ENCODE assay signal across 12 cellular contexts in the genomic region with DNA sequence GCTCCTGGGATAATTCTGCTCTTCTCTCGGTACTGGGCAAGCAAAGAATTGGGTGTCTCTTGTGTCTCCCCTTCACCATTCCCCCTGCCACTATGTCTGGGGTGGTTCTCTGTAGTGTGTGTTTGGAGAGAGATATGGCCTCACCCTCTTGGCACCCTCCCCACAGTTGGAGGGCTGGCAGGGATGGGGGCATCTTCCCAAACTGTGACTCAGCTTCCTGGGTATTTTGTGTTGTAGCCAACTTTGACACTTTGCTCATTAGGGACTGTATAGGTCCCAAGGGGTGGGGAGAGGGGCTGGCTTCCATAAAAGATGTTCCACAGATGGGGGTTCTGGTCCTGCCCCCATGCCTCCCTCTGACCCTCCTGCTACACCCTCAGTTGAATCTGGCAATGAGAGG. TPM values are rescaled to one million over a fixed set of nuclear protein-coding genes. Genes with fewer than 3 reads are reported as not detected.
DNase-seq lines count a peak whose midpoint lies in the region; ATAC-seq, FAIRE-seq and TF ChIP-seq lines count a peak whose summit lies in the region.
"Had no signal": no experiment of that assay in that cellular context is flagged by ENCODE, and none has a peak within 500 bp of the region (broad histone marks: within the 10 kb centered on the region; RNA-seq: fewer than 3 reads in every experiment).

No MANE protein-coding gene starts in this region.

- H3K36me3 ChIP-seq in HEK293 (ENCODE audit: control insufficient read depth in 2 of 2, insufficient read depth in 1 of 2, low read length in 2 of 2) (peaks cover 0 to 6% of the 10 kb centered on the region in 2 experiments; a peak in 1 of 3 replicates), GM12878 (ENCODE audit: control insufficient read depth in 2 of 2, insufficient read depth in 2 of 2, low read length in 1 of 2) (no peaks in the 10 kb centered on the region), lower lobe of right lung (no peaks in the 10 kb centered on the region), testis (ENCODE audit: low read depth, missing control alignments) (no peaks in the 10 kb centered on the region)

- in situ Hi-C loops in GM12878 (cut with MboI): no loop called here

- H3K9ac ChIP-seq in GM12878 (ENCODE audit: control insufficient read depth, insufficient read depth, low read length): no peak overlapping the region

- no peak overlapping the region for H3K27ac Mint-ChIP-seq in activated T-helper 1 cell treated with anti-CD3 and anti-CD28 coated beads, Interleukin-12 subunit alpha, Interleukin-12 subunit beta, Interleukin-2, Interleukin-4 antibody, amounts not matched to agents 30 ng/mL and 10 ng/mL and 1 ng/mL, durations not matched to agents 14 hours and 24 hours and 36 hours
- H3K27ac Mint-ChIP-seq: activated naive CD8-positive, alpha-beta T cell treated with anti-CD3 and anti-CD28 coated beads, Interleukin-2, amount 10 ng/mL, durations not matched to agents 7 days and 5 days had no signal

- H3K9me3 ChIP-seq in HEK293 (ENCODE audit: control insufficient read depth, insufficient read depth, low read depth, low read length): no peaks in the 10 kb centered on the region
- no peaks in the 10 kb centered on the region for H3K9me3 ChIP-seq in GM12878 (replicated peaks; ENCODE audit: control insufficient read depth, insufficient read depth, low read length)
- H3K9me3 ChIP-seq in lower lobe of right lung: no peaks in the 10 kb centered on the region
- no peaks in the 10 kb centered on the region for H3K9me3 ChIP-seq in testis

- intact Hi-C loops in GM12878 (cut with micrococcal nuclease; ENCODE audit: unreplicated experiment): no loop called here
- intact Hi-C loops in lower lobe of right lung (cut with DNase I): no loop called here
- intact Hi-C loops in testis (cut with DNase I; ENCODE audit: low total_unique reads): no loop called here
- intact Hi-C loops in activated T-helper 1 cell treated with anti-CD3 and anti-CD28 coated beads, Interleukin-12 subunit alpha, Interleukin-12 subunit beta, Interleukin-2, Interleukin-4 antibody, amounts not matched to agents 30 ng/mL and 10 ng/mL and 1 ng/mL, durations not matched to agents 14 hours and 24 hours and 36 hours (cut with micrococcal nuclease): no loop called here

- no peaks in the 10 kb centered on the region for H4K20me1 ChIP-seq in GM12878 (ENCODE audit: control insufficient read depth, insufficient read depth)

- POLR2A ChIA-PET in HEK293 (lab: Yijun Ruan, JAX): interaction anchor here (0.9 kb wide), 1 partner anchor 12 kb away, joined by 3 read pairs; no protein-coding TSS in a partner anchor
- POLR2A ChIA-PET in GM12878 (lab: Charles Lee): no interaction called here

- H3K4me1 Mint-ChIP-seq in activated T-helper 1 cell treated with anti-CD3 and anti-CD28 coated beads, Interleukin-12 subunit alpha, Interleukin-12 subunit beta, Interleukin-2, Interleukin-4 antibody, amounts not matched to agents 30 ng/mL and 10 ng/mL and 1 ng/mL, durations not matched to agents 14 hours and 24 hours and 36 hours (ENCODE audit: low read depth): no peaks in the 10 kb centered on the region

- SMC1A ChIA-PET in GM12878 (lab: Charles Lee; ENCODE audit: uncharacterized antibody, unreplicated experiment): no interaction called here

- no peaks in the 10 kb centered on the region for H3K9me3 Mint-ChIP-seq in activated T-helper 1 cell treated with anti-CD3 and anti-CD28 coated beads, Interleukin-12 subunit alpha, Interleukin-12 subunit beta, Interleukin-2, Interleukin-4 antibody, amounts not matched to agents 30 ng/mL and 10 ng/mL and 1 ng/mL, durations not matched to agents 14 hours and 24 hours and 36 hours
- H3K9me3 Mint-ChIP-seq: activated naive CD8-positive, alpha-beta T cell treated with anti-CD3 and anti-CD28 coated beads, Interleukin-2, amount 10 ng/mL, durations not matched to agents 7 days and 5 days had no signal

- FAIRE-seq in GM12878 (lab: Jason Lieb, UNC): no peak
- FAIRE-seq: GM19239 had no signal

- peak; percentile 44 for TF ChIP-seq POLR2A in GM12878 (IDR thresholded peaks at IDR 0.05; ENCODE audit: low read depth, low read length)
- TF ChIP-seq POLR2A in testis (IDR thresholded peaks at IDR 0.05): no peak

- ATAC-seq in GM12878 (no peak), lower lobe of right lung (peak in 1 of 2 donors; percentile 17), GM19023 (IDR thresholded peaks at IDR 0.05; ENCODE audit: unreplicated experiment) (no peak), left lobe of liver (no peak)

- H3K4me2 ChIP-seq in GM12878 (ENCODE audit: control insufficient read depth, insufficient read depth): no peak overlapping the region

- no peak overlapping the region for H2AFZ ChIP-seq in GM12878 (ENCODE audit: control insufficient read depth, low read depth, low read length)

- no peak for DNase-seq in GM12878 (ENCODE audit: low read depth, low spot score)
- DNase-seq in lower lobe of right lung: no peak
- no peak for DNase-seq in testis
- no peak for DNase-seq in left lobe of liver (ENCODE audit: low spot score)
- no peak for DNase-seq in activated T-helper 1 cell treated with anti-CD3 and anti-CD28 coated beads, Interleukin-12 subunit alpha, Interleukin-12 subunit beta, Interleukin-2, Interleukin-4 antibody, amounts not matched to agents 30 ng/mL and 10 ng/mL and 1 ng/mL, durations not matched to agents 14 hours and 24 hours and 36 hours (ENCODE audit: low spot score)
- DNase-seq in NCI-H2107 (lab: John Stamatoyannopoulos, UW): no peak
- DNase-seq: activated CD4-positive, alpha-beta T cell treated with anti-CD3 and anti-CD28 coated beads, Interleukin-2, amount 50 U/mL, for 48 hours; activated naive CD8-positive, alpha-beta T cell treated with anti-CD3 and anti-CD28 coated beads, Interleukin-2, amount 10 ng/mL, durations not matched to agents 7 days and 5 days; CD8-positive, alpha-beta memory T cell had no signal

- H3K27ac ChIP-seq in HEK293 (ENCODE audit: extremely low read depth, low read depth, low read length) (no peak overlapping the region), GM12878 (ENCODE audit: control insufficient read depth, insufficient read depth) (no peak overlapping the region), lower lobe of right lung (peak overlapping the region; percentile 85), testis (peak overlapping the region; percentile 5 to 74)

- H3K4me3 ChIP-seq in HEK293 (ENCODE audit: low read depth, low read length): no peak overlapping the region
- no peak overlapping the region for H3K4me3 ChIP-seq in GM12878
- peak overlapping the region; percentile 61 for H3K4me3 ChIP-seq in lower lobe of right lung
- no peak overlapping the region for H3K4me3 ChIP-seq in testis

- peaks cover 22% of the 10 kb centered on the region for H3K27me3 Mint-ChIP-seq in activated T-helper 1 cell treated with anti-CD3 and anti-CD28 coated beads, Interleukin-12 subunit alpha, Interleukin-12 subunit beta, Interleukin-2, Interleukin-4 antibody, amounts not matched to agents 30 ng/mL and 10 ng/mL and 1 ng/mL, durations not matched to agents 14 hours and 24 hours and 36 hours (ENCODE audit: insufficient read depth)

- BruUV-seq in GM12878 (replicated peaks; lab: Mats Ljungman, UMichigan): no TSS peak

- H3K36me3 Mint-ChIP-seq in activated T-helper 1 cell treated with anti-CD3 and anti-CD28 coated beads, Interleukin-12 subunit alpha, Interleukin-12 subunit beta, Interleukin-2, Interleukin-4 antibody, amounts not matched to agents 30 ng/mL and 10 ng/mL and 1 ng/mL, durations not matched to agents 14 hours and 24 hours and 36 hours (ENCODE audit: low read depth): peaks cover 8% of the 10 kb centered on the region

- no peak for TF ChIP-seq RAD21 in GM12878 (IDR thresholded peaks at IDR 0.05; ENCODE audit: insufficient read depth, low read depth, low read length)

- H3K4me1 ChIP-seq in HEK293 (ENCODE audit: control insufficient read depth, insufficient read depth, low read length) (peaks cover 9% of the 10 kb centered on the region; the same call in 1 of the 2 replicates), GM12878 (ENCODE audit: control insufficient read depth, insufficient read depth, low read length) (no peaks in the 10 kb centered on the region), lower lobe of right lung (peaks cover 53% of the 10 kb centered on the region), testis (peaks cover 38% of the 10 kb centered on the region)

- TF ChIP-seq EP300 in GM12878 (IDR thresholded peaks at IDR 0.05; ENCODE audit: borderline replicate concordance in 1 of 2, control insufficient read depth in 1 of 2, low read depth in 2 of 2, low read length in 2 of 2): no peak

- H3K27me3 ChIP-seq in GM12878 (replicated peaks in 1 of 2; ENCODE audit: control insufficient read depth in 2 of 2, insufficient read depth in 2 of 2, low read length in 1 of 2): peaks cover 0 to 4% of the 10 kb centered on the region in 2 experiments; a peak in 2 of 4 replicates
- H3K27me3 ChIP-seq in lower lobe of right lung (ENCODE audit: low read depth): no peaks in the 10 kb centered on the region
- H3K27me3 ChIP-seq in testis: no peaks in the 10 kb centered on the region

- RAD21 ChIA-PET in GM12878 (lab: Charles Lee; ENCODE audit: unreplicated experiment): no interaction called here

- CTCF ChIA-PET in HEK293 (lab: Yijun Ruan, JAX) (interaction anchor here (1.2 to 5.9 kb wide), 3 partner anchors 10 to 135 kb away, joined by 3 to 45 read pairs (median 4); a partner anchor contains a TSS), GM12878 (lab: Yijun Ruan, JAX) (interaction anchor here (2.4 kb wide), 1 partner anchor 11 kb away, joined by 6 read pairs; no protein-coding TSS in a partner anchor)

- TF ChIP-seq CTCF in HEK293 (tag by site-specific recombination; IDR thresholded peaks at IDR 0.05) (no peak), GM12878 (IDR thresholded peaks at IDR 0.05 in 2 of 3, conservative IDR thresholded peaks at IDR 0.05 in 1 of 3; ENCODE audit: control insufficient read depth in 2 of 3, extremely low read depth in 1 of 3, insufficient read depth in 1 of 3, low read depth in 3 of 3, low read length in 3 of 3) (no peak), lower lobe of right lung (IDR thresholded peaks at IDR 0.05) (no peak), testis (IDR thresholded peaks at IDR 0.05) (no peak)

- no peaks in the 10 kb centered on the region for H3K79me2 ChIP-seq in GM12878 (ENCODE audit: control insufficient read depth, insufficient read depth, low read length)

- no peak overlapping the region for H3K4me3 Mint-ChIP-seq in activated T-helper 1 cell treated with anti-CD3 and anti-CD28 coated beads, Interleukin-12 subunit alpha, Interleukin-12 subunit beta, Interleukin-2, Interleukin-4 antibody, amounts not matched to agents 30 ng/mL and 10 ng/mL and 1 ng/mL, durations not matched to agents 14 hours and 24 hours and 36 hours
- H3K4me3 Mint-ChIP-seq: activated naive CD8-positive, alpha-beta T cell treated with anti-CD3 and anti-CD28 coated beads, Interleukin-2, amount 10 ng/mL, durations not matched to agents 7 days and 5 days had no signal

- WGBS in GM12878 (ENCODE audit: insufficient coverage, insufficient replicate concordance, low lambda C conversion rate, missing lambda C conversion rate): 36% methylated on average over 1 of the region's 1 CpG
- WGBS in testis, 2 donors: 86 to 95% methylated on average over 1 of the region's 1 CpG

RNA-seq across cellular contexts. Expression of a gene that starts 1.7 kb away (rescaled TPM):
- 38.2 and 45.9 TPM in 2 replicates for total RNA-seq in GM12878 (2013; cell fraction: nucleolus; rRNA removed)
- total RNA-seq in GM12878 (2014; rRNA removed): 0.28 and 1.8 TPM in 2 replicates
- 0.49 and 0.69 TPM in 2 replicates for total RNA-seq in GM12878 (2014; rRNA removed; fragmentation: Illumina TruSeq; extraction: Trizol)
- total RNA-seq in GM12878 (2021): 1.6 and 2.5 TPM in 2 replicates
- 0.10 TPM for polyA plus RNA-seq in GM12878 (2011; ENCODE audit: low read depth)
- 0.49 and 0.87 TPM in 2 replicates for polyA plus RNA-seq in GM12878 (2011; rRNA removed)
- polyA plus RNA-seq in GM12878 (2011; cell fraction: cytosol; rRNA removed): 0.32 and 0.82 TPM in 2 replicates
- 4.8 and 6.0 TPM in 2 replicates for polyA plus RNA-seq in GM12878 (2011; cell fraction: nucleus; rRNA removed)
- 3.0 and 4.0 TPM in 2 replicates for polyA plus RNA-seq in GM12878 (2012)
- 0.02 and 1.4 TPM in 2 replicates for polyA plus RNA-seq in GM12878 (2014; fragmentation: Illumina TruSeq; extraction: Trizol)
- polyA plus RNA-seq in GM12878 (2014; fragmentation: Nextera tagmentation; extraction: Ambion mirVana): not detected
- polyA plus RNA-seq in GM12878 (2014; rRNA removed): 1.7 and 3.6 TPM in 2 replicates
- under 1 TPM; 0.03 to 0.07 TPM for polyA plus RNA-seq in GM12878 (2016; fragmentation: Nextera tagmentation; extraction: Ambion mirVana)
- 2.0 and 2.4 TPM in 2 replicates for polyA minus RNA-seq in GM12878 (2011; rRNA and poly(A)+ RNA removed)
- polyA minus RNA-seq in GM12878 (2011; cell fraction: cytosol; rRNA and poly(A)+ RNA removed): 0.42 TPM in 1 of 2 replicates, not detected in the other
- 3.6 and 6.0 TPM in 2 replicates for polyA minus RNA-seq in GM12878 (2011; cell fraction: nucleus; rRNA and poly(A)+ RNA removed)
- 120 TPM for total RNA-seq in lower lobe of right lung
- total RNA-seq in testis: 10 to 100 TPM; 42.4 to 44.0 TPM
- 78.2 TPM for polyA plus RNA-seq in testis (ENCODE audit: insufficient read depth, low read depth, low replicate concordance)
- total RNA-seq in left lobe of liver: 13.7 TPM
- 2.0 and 4.4 TPM in 2 replicates for total RNA-seq in activated T-helper 1 cell treated with anti-CD3 and anti-CD28 coated beads, Interleukin-12 subunit alpha, Interleukin-12 subunit beta, Interleukin-2, Interleukin-4 antibody, amounts not matched to agents 30 ng/mL and 10 ng/mL and 1 ng/mL, durations not matched to agents 14 hours and 24 hours and 36 hours
- polyA plus RNA-seq: CD8-positive, alpha-beta memory T cell had no signal

RNA-seq across cellular contexts. Expression of a gene that starts 20.6 kb away (rescaled TPM):
- total RNA-seq in GM12878 (2013; cell fraction: nucleolus; rRNA removed): 85.1 and 87.6 TPM in 2 replicates
- total RNA-seq in GM12878 (2014; rRNA removed) (10.8 and 14.1 TPM in 2 replicates), GM12878 (2014; rRNA removed; fragmentation: Illumina TruSeq; extraction: Trizol) (21.7 and 24.4 TPM in 2 replicates), GM12878 (2021) (80.1 and 83.9 TPM in 2 replicates), lower lobe of right lung (83.7 TPM), testis (100 to 1,000 TPM; 120 to 138 TPM), left lobe of liver (31.7 TPM)
- polyA plus RNA-seq in GM12878 (2011; ENCODE audit: low read depth): 175 TPM
- polyA plus RNA-seq in GM12878 (2011; rRNA removed) (19.4 and 57.2 TPM in 2 replicates), GM12878 (2014; fragmentation: Illumina TruSeq; extraction: Trizol) (40.0 and 76.3 TPM in 2 replicates), GM12878 (2014; fragmentation: Nextera tagmentation; extraction: Ambion mirVana) (10 to 100 TPM; 13.6 to 16.0 TPM), GM12878 (2014; rRNA removed) (75.1 and 83.0 TPM in 2 replicates), GM12878 (2016; fragmentation: Nextera tagmentation; extraction: Ambion mirVana) (10 to 100 TPM; 42.5 to 45.5 TPM), testis (ENCODE audit: insufficient read depth, low read depth, low replicate concordance) (76.3 TPM)
- polyA plus RNA-seq in GM12878 (2011; cell fraction: cytosol; rRNA removed): 64.5 and 77.0 TPM in 2 replicates
- polyA plus RNA-seq in GM12878 (2011; cell fraction: nucleus; rRNA removed): 115 and 140 TPM in 2 replicates
- polyA plus RNA-seq in GM12878 (2012): 85.3 and 128 TPM in 2 replicates
- 30.4 and 51.5 TPM in 2 replicates for polyA minus RNA-seq in GM12878 (2011; rRNA and poly(A)+ RNA removed)
- polyA minus RNA-seq in GM12878 (2011; cell fraction: cytosol; rRNA and poly(A)+ RNA removed): 16.9 and 21.8 TPM in 2 replicates
- polyA minus RNA-seq in GM12878 (2011; cell fraction: nucleus; rRNA and poly(A)+ RNA removed): 28.9 and 52.9 TPM in 2 replicates
- 80.1 and 97.6 TPM in 2 replicates for total RNA-seq in activated T-helper 1 cell treated with anti-CD3 and anti-CD28 coated beads, Interleukin-12 subunit alpha, Interleukin-12 subunit beta, Interleukin-2, Interleukin-4 antibody, amounts not matched to agents 30 ng/mL and 10 ng/mL and 1 ng/mL, durations not matched to agents 14 hours and 24 hours and 36 hours

RNA-seq across cellular contexts. Expression of a gene that starts 22.6 kb away (rescaled TPM):
- total RNA-seq in GM12878 (2013; cell fraction: nucleolus; rRNA removed): 1.6 and 2.6 TPM in 2 replicates
- total RNA-seq in GM12878 (2014; rRNA removed) (4.2 and 5.1 TPM in 2 replicates), GM12878 (2014; rRNA removed; fragmentation: Illumina TruSeq; extraction: Trizol) (6.0 and 6.3 TPM in 2 replicates), GM12878 (2021) (6.0 and 6.5 TPM in 2 replicates), lower lobe of right lung (5.8 TPM), testis (1 to 10 TPM; 7.2 to 9.5 TPM), left lobe of liver (2.2 TPM)
- 2.3 TPM for polyA plus RNA-seq in GM12878 (2011; ENCODE audit: low read depth)
- polyA plus RNA-seq in GM12878 (2011; rRNA removed) (2.8 and 4.2 TPM in 2 replicates), GM12878 (2014; fragmentation: Illumina TruSeq; extraction: Trizol) (3.7 and 6.1 TPM in 2 replicates), GM12878 (2014; fragmentation: Nextera tagmentation; extraction: Ambion mirVana) (1 to 10 TPM; 2.7 to 7.4 TPM), GM12878 (2014; rRNA removed) (6.3 and 6.5 TPM in 2 replicates), GM12878 (2016; fragmentation: Nextera tagmentation; extraction: Ambion mirVana) (1 to 10 TPM; 7.1 to 9.3 TPM), testis (ENCODE audit: insufficient read depth, low read depth, low replicate concordance) (11.6 TPM)
- polyA plus RNA-seq in GM12878 (2011; cell fraction: cytosol; rRNA removed): 4.2 and 4.7 TPM in 2 replicates
- polyA plus RNA-seq in GM12878 (2011; cell fraction: nucleus; rRNA removed): 3.3 and 4.5 TPM in 2 replicates
- polyA plus RNA-seq in GM12878 (2012): 3.7 and 4.7 TPM in 2 replicates
- polyA minus RNA-seq in GM12878 (2011; rRNA and poly(A)+ RNA removed): 3.4 and 4.9 TPM in 2 replicates
- polyA minus RNA-seq in GM12878 (2011; cell fraction: cytosol; rRNA and poly(A)+ RNA removed): 2.0 and 2.3 TPM in 2 replicates
- 2.7 and 3.2 TPM in 2 replicates for polyA minus RNA-seq in GM12878 (2011; cell fraction: nucleus; rRNA and poly(A)+ RNA removed)
- total RNA-seq in activated T-helper 1 cell treated with anti-CD3 and anti-CD28 coated beads, Interleukin-12 subunit alpha, Interleukin-12 subunit beta, Interleukin-2, Interleukin-4 antibody, amounts not matched to agents 30 ng/mL and 10 ng/mL and 1 ng/mL, durations not matched to agents 14 hours and 24 hours and 36 hours: 4.8 and 6.0 TPM in 2 replicates

RNA-seq across cellular contexts. Expression of a gene that starts 44.3 kb away (rescaled TPM):
- 0.17 TPM in 1 of 2 replicates, not detected in the other for total RNA-seq in GM12878 (2013; cell fraction: nucleolus; rRNA removed)
- total RNA-seq in GM12878 (2014; rRNA removed) (0.11 TPM in 1 of 2 replicates, not detected in the other), GM12878 (2014; rRNA removed; fragmentation: Illumina TruSeq; extraction: Trizol) (not detected in 2 replicates), GM12878 (2021) (0.15 TPM in 1 of 2 replicates, not detected in the other), lower lobe of right lung (1.2 TPM), testis (1 to 10 TPM; 4.2 to 6.2 TPM), left lobe of liver (0.38 TPM)
- not detected for polyA plus RNA-seq in GM12878 (2011; ENCODE audit: low read depth)
- polyA plus RNA-seq in GM12878 (2011; rRNA removed) (0.04 and 0.08 TPM in 2 replicates), GM12878 (2014; fragmentation: Illumina TruSeq; extraction: Trizol) (0.04 TPM in 1 of 2 replicates, not detected in the other), GM12878 (2014; fragmentation: Nextera tagmentation; extraction: Ambion mirVana) (not detected), GM12878 (2014; rRNA removed) (0.13 TPM in 1 of 2 replicates, not detected in the other), GM12878 (2016; fragmentation: Nextera tagmentation; extraction: Ambion mirVana) (not detected), testis (ENCODE audit: insufficient read depth, low read depth, low replicate concordance) (6.1 TPM)
- 0.17 and 0.18 TPM in 2 replicates for polyA plus RNA-seq in GM12878 (2011; cell fraction: cytosol; rRNA removed)
- polyA plus RNA-seq in GM12878 (2011; cell fraction: nucleus; rRNA removed): 1.1 TPM in 2 replicates
- polyA plus RNA-seq in GM12878 (2012): 0.18 and 0.26 TPM in 2 replicates
- 0.21 TPM in 1 of 2 replicates, not detected in the other for polyA minus RNA-seq in GM12878 (2011; rRNA and poly(A)+ RNA removed)
- polyA minus RNA-seq in GM12878 (2011; cell fraction: cytosol; rRNA and poly(A)+ RNA removed): not detected in 2 replicates
- 0.24 TPM in 1 of 2 replicates, not detected in the other for polyA minus RNA-seq in GM12878 (2011; cell fraction: nucleus; rRNA and poly(A)+ RNA removed)
- total RNA-seq in activated T-helper 1 cell treated with anti-CD3 and anti-CD28 coated beads, Interleukin-12 subunit alpha, Interleukin-12 subunit beta, Interleukin-2, Interleukin-4 antibody, amounts not matched to agents 30 ng/mL and 10 ng/mL and 1 ng/mL, durations not matched to agents 14 hours and 24 hours and 36 hours: 0.24 and 0.57 TPM in 2 replicates

RNA-seq across cellular contexts. Expression of a gene that starts 46.5 kb away (rescaled TPM):
- total RNA-seq in GM12878 (2013; cell fraction: nucleolus; rRNA removed): 17.3 and 64.4 TPM in 2 replicates
- total RNA-seq in GM12878 (2014; rRNA removed) (21.7 and 25.5 TPM in 2 replicates), GM12878 (2014; rRNA removed; fragmentation: Illumina TruSeq; extraction: Trizol) (2.7 and 2.9 TPM in 2 replicates), GM12878 (2021) (7.3 and 7.9 TPM in 2 replicates), lower lobe of right lung (13.7 TPM), testis (10 to 100 TPM; 33.9 to 92.8 TPM), left lobe of liver (15.6 TPM)
- polyA plus RNA-seq in GM12878 (2011; ENCODE audit: low read depth): 2.9 TPM
- polyA plus RNA-seq in GM12878 (2011; rRNA removed) (4.2 and 6.9 TPM in 2 replicates), GM12878 (2014; fragmentation: Illumina TruSeq; extraction: Trizol) (6.3 and 6.7 TPM in 2 replicates), GM12878 (2014; fragmentation: Nextera tagmentation; extraction: Ambion mirVana) (1 to 10 TPM; 1.3 to 2.5 TPM), GM12878 (2014; rRNA removed) (6.8 and 7.6 TPM in 2 replicates), GM12878 (2016; fragmentation: Nextera tagmentation; extraction: Ambion mirVana) (1 to 10 TPM; 3.4 to 4.8 TPM), testis (ENCODE audit: insufficient read depth, low read depth, low replicate concordance) (18.9 TPM)
- 8.1 and 8.6 TPM in 2 replicates for polyA plus RNA-seq in GM12878 (2011; cell fraction: cytosol; rRNA removed)
- polyA plus RNA-seq in GM12878 (2011; cell fraction: nucleus; rRNA removed): 17.3 and 20.2 TPM in 2 replicates
- 3.6 and 3.8 TPM in 2 replicates for polyA plus RNA-seq in GM12878 (2012)
- 3.7 and 5.4 TPM in 2 replicates for polyA minus RNA-seq in GM12878 (2011; rRNA and poly(A)+ RNA removed)
- 2.8 and 7.1 TPM in 2 replicates for polyA minus RNA-seq in GM12878 (2011; cell fraction: cytosol; rRNA and poly(A)+ RNA removed)
- polyA minus RNA-seq in GM12878 (2011; cell fraction: nucleus; rRNA and poly(A)+ RNA removed): 5.1 and 5.9 TPM in 2 replicates
- 12.4 and 17.1 TPM in 2 replicates for total RNA-seq in activated T-helper 1 cell treated with anti-CD3 and anti-CD28 coated beads, Interleukin-12 subunit alpha, Interleukin-12 subunit beta, Interleukin-2, Interleukin-4 antibody, amounts not matched to agents 30 ng/mL and 10 ng/mL and 1 ng/mL, durations not matched to agents 14 hours and 24 hours and 36 hours

Comparison
In these comparisons a context has a peak if more than half of its experiments do, and no peak if none do; other contexts are left out.
1. H3K27ac ChIP-seq: peak in lower lobe of right lung (single experiment) and testis (2 of 2); none in HEK293 (single experiment) and GM12878 (single experiment).